25 cellular contexts compared by ENCODE assay signal in genomic region chr15:40949756-40950207, GRCh38. TPM values are rescaled to one million over a fixed set of nuclear protein-coding genes. Genes with fewer than 3 reads are reported as not detected.
DNase-seq lines count a peak whose midpoint lies in the region; ATAC-seq, FAIRE-seq and TF ChIP-seq lines count a peak whose summit lies in the region.
"Had no signal": no experiment of that assay in that cellular context is flagged by ENCODE, and none has a peak within 500 bp of the region (broad histone marks: within the 10 kb centered on the region; RNA-seq: fewer than 3 reads in every experiment).

No MANE protein-coding gene starts in this region.

- WGBS in right lobe of liver (ENCODE audit: insufficient coverage, low coverage, low lambda C conversion rate, missing lambda C conversion rate): 23% methylated on average over 7 of the region's 7 CpGs
- 12 to 55% (median 27%) methylated on average over 7 of the region's 7 CpGs for WGBS in small intestine, 3 donors

- peaks cover 23% of the 10 kb centered on the region for H3K27me3 Mint-ChIP-seq in GM23338 (ENCODE audit: insufficient read depth, low read depth, poor library complexity)

- H2AFZ ChIP-seq in GM23338: peak overlapping the region; percentile 72
- H2AFZ ChIP-seq: GM23248 had no signal

- intact Hi-C loops in right lobe of liver (cut with DNase I): no loop called here

- H3F3A ChIP-seq in GM23338 (replicated peaks; ENCODE audit: low read depth): peaks cover 9% of the 10 kb centered on the region

- no peak overlapping the region for H3K4me3 ChIP-seq in GM23338
- no peak overlapping the region for H3K4me3 ChIP-seq in bronchial epithelial cell (ENCODE audit: low read depth, low read length)
- H3K4me3 ChIP-seq in right lobe of liver: no peak overlapping the region
- H3K4me3 ChIP-seq in small intestine (ENCODE audit: low read depth in 1 of 2, low read length in 2 of 2): no peak overlapping the region
- no peak overlapping the region for H3K4me3 ChIP-seq in MG63
- H3K4me3 ChIP-seq: GM23248 had no signal

- DNase-seq in GM23338 (ENCODE audit: low spot score) (no peak), bronchial epithelial cell (ENCODE audit: low read depth) (peak; percentile 29), right lobe of liver (peak in 1 of 3 donors; percentile 83), small intestine (peak; percentile 87), MG63 (no peak)
- DNase-seq in central memory CD4-positive, alpha-beta T cell: no peak
- DNase-seq in stimulated activated CD4-positive, alpha-beta T cell treated with anti-CD3 and anti-CD28 coated beads, Interleukin-12 subunit alpha, Interleukin-12 subunit beta, amount 100 ng/mL, for 4 hours: no peak
- DNase-seq: activated CD4-positive, alpha-beta T cell treated with anti-CD3 and anti-CD28 coated beads for 48 hours; activated naive CD4-positive, alpha-beta T cell treated with anti-CD3 and anti-CD28 coated beads, Interleukin-2, amount 10 ng/mL, durations not matched to agents 7 days and 5 days; amygdala; COR-L47; DMS79; GF-D8; glutamatergic neuron; GM23248; NCI-H1092 treated with DMSO at 0.1 percent for 48 hours; NCI-H2029; NCI-H748 treated with DMSO at 0.1 percent for 48 hours; nephron progenitor cell; stimulated activated CD4-positive, alpha-beta T cell treated with anti-CD3 and anti-CD28 coated beads, Interleukin-1b, Interleukin-23, amount 100 ng/mL, for 48 hours had no signal

- no peaks in the 10 kb centered on the region for H3K27me3 ChIP-seq in GM23338 (ENCODE audit: insufficient read depth)
- H3K27me3 ChIP-seq in bronchial epithelial cell (ENCODE audit: control insufficient read depth, insufficient read depth, low read length): peaks cover 3% of the 10 kb centered on the region
- H3K27me3 ChIP-seq in right lobe of liver: no peaks in the 10 kb centered on the region
- H3K27me3 ChIP-seq in small intestine (ENCODE audit: control insufficient read depth in 2 of 2, insufficient read depth in 2 of 2, low read length in 2 of 2): no peaks in the 10 kb centered on the region
- H3K27me3 ChIP-seq in MG63: no peaks in the 10 kb centered on the region

- H3K4me1 ChIP-seq in GM23338 (ENCODE audit: insufficient read depth): peaks cover 27% of the 10 kb centered on the region
- peaks cover 0 to 29% (median 9%) of the 10 kb centered on the region in 4 donors for H3K4me1 ChIP-seq in right lobe of liver
- H3K4me1 ChIP-seq in small intestine (ENCODE audit: control insufficient read depth in 2 of 2, insufficient read depth in 1 of 2, low read depth in 1 of 2, low read length in 1 of 2): peaks cover 0 to 3% of the 10 kb centered on the region in 2 donors

- H3K4me2 ChIP-seq in GM23338: no peak overlapping the region

- H3K4me1 Mint-ChIP-seq in GM23338: peaks cover 36% of the 10 kb centered on the region

- H3K27ac Mint-ChIP-seq in GM23338: no peak overlapping the region
- H3K27ac Mint-ChIP-seq: activated naive CD4-positive, alpha-beta T cell treated with anti-CD3 and anti-CD28 coated beads, Interleukin-2, amount 10 ng/mL, durations not matched to agents 7 days and 5 days; nephron progenitor cell had no signal

- peaks cover 14% of the 10 kb centered on the region for H3K79me2 ChIP-seq in GM23338 (replicated peaks; ENCODE audit: insufficient read depth)

- no peak for FAIRE-seq in bronchial epithelial cell (lab: Jason Lieb, UNC)
- FAIRE-seq in small intestine (lab: Jason Lieb, UNC): no peak
- FAIRE-seq: GM18507, urothelium cell line had no signal

- ATAC-seq in GM23338 (no peak), right lobe of liver (peak; percentile 68 to 79 (median 74)), HG03095 (IDR thresholded peaks at IDR 0.05; ENCODE audit: unreplicated experiment) (no peak)

- H3K27ac ChIP-seq in GM23338 (ENCODE audit: low read depth) (no peak overlapping the region), right lobe of liver (peak overlapping the region; percentile 51 to 89 (median 86)), small intestine (ENCODE audit: low read depth in 1 of 2, low read length in 1 of 2) (peak overlapping the region; percentile 24 to 65)
- H3K27ac ChIP-seq: GM23248, VCaP had no signal

- H3K9me3 ChIP-seq in right lobe of liver (no peaks in the 10 kb centered on the region), small intestine (ENCODE audit: control insufficient read depth, low read depth) (no peaks in the 10 kb centered on the region), MG63 (no peaks in the 10 kb centered on the region)

- H3K36me3 Mint-ChIP-seq in GM23338 (ENCODE audit: low read depth): peaks cover 17% of the 10 kb centered on the region

- H3K36me3 ChIP-seq in GM23338 (ENCODE audit: insufficient read depth) (peaks cover 3% of the 10 kb centered on the region; the same call in 1 of the 2 replicates), bronchial epithelial cell (ENCODE audit: control insufficient read depth, insufficient read depth, low read length) (peaks cover 3% of the 10 kb centered on the region), right lobe of liver (no peaks in the 10 kb centered on the region), small intestine (ENCODE audit: control insufficient read depth in 2 of 2, insufficient read depth in 2 of 2, low read length in 2 of 2) (no peaks in the 10 kb centered on the region), MG63 (peaks cover under 1% of the 10 kb centered on the region; the same call in 1 of the 2 replicates)

- no peaks in the 10 kb centered on the region; the same call in 1 of the 2 replicates for H4K20me1 ChIP-seq in GM23338 (replicated peaks; ENCODE audit: insufficient read depth)

- TF ChIP-seq POLR2A in right lobe of liver (IDR thresholded peaks at IDR 0.05): no peak

- H3K4me3 Mint-ChIP-seq in GM23338: no peak overlapping the region
- H3K4me3 Mint-ChIP-seq: activated naive CD4-positive, alpha-beta T cell treated with anti-CD3 and anti-CD28 coated beads, Interleukin-2, amount 10 ng/mL, durations not matched to agents 7 days and 5 days; nephron progenitor cell had no signal

- H3K9me2 ChIP-seq in GM23338 (ENCODE audit: insufficient read depth): no peaks in the 10 kb centered on the region

- TF ChIP-seq CTCF in GM23338 (conservative IDR thresholded peaks at IDR 0.05; ENCODE audit: low read depth in 2 of 2): no peak
- no peak for TF ChIP-seq CTCF in bronchial epithelial cell (IDR thresholded peaks at IDR 0.05; ENCODE audit: insufficient read depth, low read length, severe bottlenecking)
- TF ChIP-seq CTCF in right lobe of liver (IDR thresholded peaks at IDR 0.05): no peak

- no peaks in the 10 kb centered on the region; the same call in none of the 3 replicates for H3K9me3 Mint-ChIP-seq in GM23338
- H3K9me3 Mint-ChIP-seq: activated naive CD4-positive, alpha-beta T cell treated with anti-CD3 and anti-CD28 coated beads, Interleukin-2, amount 10 ng/mL, durations not matched to agents 7 days and 5 days; nephron progenitor cell had no signal

TF ChIP-seq in GM23338, 12 proteins besides CTCF, POLR2A, EP300 and RAD21:
- no peak for TF ChIP-seq STAT1 (IDR thresholded peaks at IDR 0.05; ENCODE audit: unreplicated experiment)
TF ChIP-seq in GM23338: peak in this region for 0.

RNA-seq across cellular contexts. Expression of gene CHAC1, which starts 3.5 kb away (rescaled TPM):
- total RNA-seq in GM23338 (2014; rRNA removed; shearing (Covaris generic)): 112 and 124 TPM in 2 replicates
- 73.0 and 74.4 TPM in 2 replicates for polyA plus RNA-seq in GM23338 (2016; fragmentation: Nextera tagmentation; extraction: Ambion mirVana)
- 24.7 and 59.8 TPM in 2 replicates for total RNA-seq in bronchial epithelial cell
- 10 to 100 TPM in 2 of 6 experiments, 1 to 10 TPM in 1, under 1 TPM in 3; 0.22 to 11.6 (median 0.97) TPM for total RNA-seq in right lobe of liver
- 10 to 100 TPM in 1 of 3 donors, 1 to 10 TPM in 2; 1.1 to 37.3 (median 8.9) TPM for polyA plus RNA-seq in small intestine
- total RNA-seq in MG63 (2014; rRNA removed; shearing (Covaris generic); ENCODE audit: low replicate concordance): 8.8 and 18.5 TPM in 2 replicates

RNA-seq across cellular contexts. Expression of gene DLL4, which starts 20.6 kb away (rescaled TPM):
- total RNA-seq in GM23338 (2014; rRNA removed; shearing (Covaris generic)): 0.31 and 0.62 TPM in 2 replicates
- polyA plus RNA-seq in GM23338 (2016; fragmentation: Nextera tagmentation; extraction: Ambion mirVana): 0.64 and 0.99 TPM in 2 replicates
- total RNA-seq in bronchial epithelial cell: 0.13 TPM in 1 of 2 replicates, not detected in the other
- 1 to 10 TPM; 2.9 to 8.7 (median 4.2) TPM for total RNA-seq in right lobe of liver
- polyA plus RNA-seq in small intestine: 10 to 100 TPM in 1 of 3 donors, 1 to 10 TPM in 1, under 1 TPM in 1; 0.81 to 13.2 (median 1.3) TPM
- total RNA-seq in MG63 (2014; rRNA removed; shearing (Covaris generic); ENCODE audit: low replicate concordance): not detected in 2 replicates
- total RNA-seq: GM23248; T-helper 2 cell treated with Interferon-gamma antibody and Interleukin-4, amounts not matched to agents 100 ng/mL and 5 ng/mL, for 36 hours had no signal
- polyA plus RNA-seq: GM23248 had no signal

RNA-seq across cellular contexts. Expression of gene VPS18, which starts 55.5 kb away (rescaled TPM):
- total RNA-seq in GM23338 (2014; rRNA removed; shearing (Covaris generic)): 39.4 and 42.5 TPM in 2 replicates
- 4.7 and 5.9 TPM in 2 replicates for polyA plus RNA-seq in GM23338 (2016; fragmentation: Nextera tagmentation; extraction: Ambion mirVana)
- 26.3 and 30.6 TPM in 2 replicates for total RNA-seq in bronchial epithelial cell
- total RNA-seq in right lobe of liver: 10 to 100 TPM in 5 of 6 experiments, 1 to 10 TPM in 1; 8.4 to 24.7 (median 12.9) TPM
- 10 to 100 TPM in 2 of 3 donors, 1 to 10 TPM in 1; 7.6 to 11.2 (median 10.3) TPM for polyA plus RNA-seq in small intestine
- 14.0 and 24.8 TPM in 2 replicates for total RNA-seq in MG63 (2014; rRNA removed; shearing (Covaris generic); ENCODE audit: low replicate concordance)

Comparison
In these comparisons a context has a peak if more than half of its experiments do, and no peak if none do; other contexts are left out.
1. ATAC-seq: peak in right lobe of liver (4 of 4); none in GM23338 (single experiment) and HG03095 (single experiment).
2. DNase-seq: peak in bronchial epithelial cell (single experiment) and small intestine (single experiment); none in GM23338 (single experiment), MG63 (single experiment), central memory CD4-positive, alpha-beta T cell (single experiment) and stimulated activated CD4-positive, alpha-beta T cell treated with anti-CD3 and anti-CD28 coated beads, Interleukin-12 subunit alpha, Interleukin-12 subunit beta, amount 100 ng/mL, for 4 hours (single experiment).